8 cellular contexts compared by ENCODE assay signal in the genomic region with DNA sequence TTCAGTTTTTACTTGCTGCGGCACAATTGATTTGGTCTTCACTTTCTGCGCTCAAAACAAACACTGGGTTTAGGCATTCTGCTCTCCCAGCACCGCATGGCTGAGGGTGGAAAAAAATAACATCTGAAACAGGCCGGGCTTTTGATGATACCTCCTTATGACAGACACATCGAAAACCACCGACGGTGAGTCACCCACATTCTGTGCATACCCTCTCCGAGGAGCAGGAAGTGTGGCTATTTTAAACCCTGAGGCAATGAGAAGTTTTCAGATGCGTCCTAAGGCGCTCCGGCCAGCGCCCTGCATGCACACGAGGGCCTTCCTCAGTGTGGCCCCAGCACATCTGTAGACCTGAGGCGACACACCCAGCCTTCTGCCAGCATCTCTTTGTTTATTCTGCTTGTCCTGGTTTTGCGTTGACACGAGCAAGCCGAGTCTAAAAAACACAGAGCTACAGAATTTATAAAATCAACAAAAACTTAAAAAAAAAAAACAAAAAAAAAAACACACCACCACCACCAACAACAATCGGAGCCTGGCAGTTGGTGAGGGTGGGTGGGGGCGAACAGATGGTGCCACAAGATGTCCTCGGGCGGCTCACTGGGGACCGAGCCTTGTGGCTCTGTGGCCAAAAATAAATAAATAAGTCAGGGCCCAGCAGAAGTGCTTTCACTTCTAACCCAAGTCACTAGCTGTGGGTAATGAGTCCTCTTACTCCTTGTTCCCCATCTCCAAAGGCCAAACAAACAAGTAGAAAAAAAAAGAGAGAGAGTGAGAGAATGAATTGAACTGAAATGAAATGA.
DNase-seq lines count a peak whose midpoint lies in the region; ATAC-seq and TF ChIP-seq lines count a peak whose summit lies in the region.

No MANE protein-coding gene starts in this region.

- no peaks in the 10 kb centered on the region for H3K36me3 ChIP-seq in DOHH2 (ENCODE audit: control insufficient read depth, low read length)
- H3K36me3 ChIP-seq in HUES48 (ENCODE audit: control insufficient read depth, insufficient read depth, low read length), result no peaks in the 10 kb centered on the region
- no peaks in the 10 kb centered on the region for H3K36me3 ChIP-seq in ascending aorta

- no peaks in the 10 kb centered on the region for H3F3A ChIP-seq in DOHH2 (ENCODE audit: control insufficient read depth, insufficient read depth)

- no peaks in the 10 kb centered on the region for H4K20me1 ChIP-seq in DOHH2 (ENCODE audit: control insufficient read depth, insufficient read depth, low read depth, low read length)

- H3K4me2 ChIP-seq in DOHH2 (ENCODE audit: low read length), result peak overlapping the region; percentile 8; the same call in 1 of the 2 replicates

- no peaks in the 10 kb centered on the region for H3K79me2 ChIP-seq in DOHH2 (ENCODE audit: control insufficient read depth, low read length)

- DNase-seq in T-helper 2 cell (peak in 4 of 5 experiments; percentile 68 to 96 (median 79)), ascending aorta (ENCODE audit: low spot score in 2 of 2) (peak; percentile 83 to 94), iPS-NIHi7 (ENCODE audit: extremely low spot score) (peak; percentile 71), NCI-H187 (lab: John Stamatoyannopoulos, UW) (no peak)
- peak; percentile 86 to 88 for DNase-seq in stimulated activated CD4-positive, alpha-beta T cell treated with anti-CD3 and anti-CD28 coated beads, Interleukin-15, amount 100 ng/mL, for 48 hours (ENCODE audit: low read depth in 2 of 2)

- H3K9ac ChIP-seq in HUES48 (ENCODE audit: low read depth, low read length), result 0 out of 2 replicates have a peak overlapping the region, but pooled peaks have one; percentile 8

- H3K9me2 ChIP-seq in DOHH2 (replicated peaks; ENCODE audit: control insufficient read depth, low read length), result no peaks in the 10 kb centered on the region; the same call in 1 of the 2 replicates

- H3K4me3 ChIP-seq in DOHH2 (ENCODE audit: low read length) (no peak overlapping the region), HUES48 (ENCODE audit: low read depth, low read length) (no peak overlapping the region), ascending aorta (peak overlapping the region in 1 of 2 donors; percentile 32)

- TF ChIP-seq CTCF in DOHH2 (IDR thresholded peaks at IDR 0.05; ENCODE audit: low read depth, low read length, poor library complexity, severe bottlenecking) (no peak), ascending aorta (IDR thresholded peaks at IDR 0.05) (no peak)

- H3K27me3 ChIP-seq in DOHH2 (ENCODE audit: control insufficient read depth, low read length), result peaks cover 22% of the 10 kb centered on the region
- H3K27me3 ChIP-seq in HUES48 (ENCODE audit: control insufficient read depth, insufficient read depth, low read length), result no peaks in the 10 kb centered on the region
- no peaks in the 10 kb centered on the region for H3K27me3 ChIP-seq in ascending aorta

- no peak overlapping the region for H3K27ac ChIP-seq in DOHH2 (ENCODE audit: low read depth, low read length)
- H3K27ac ChIP-seq in HUES48 (ENCODE audit: low read depth, low read length), result peak overlapping the region; percentile 76
- H3K27ac ChIP-seq in ascending aorta, result peak overlapping the region; percentile 46 to 54

- H3K4me1 ChIP-seq in DOHH2 (ENCODE audit: control insufficient read depth, low read length) (peaks cover 6% of the 10 kb centered on the region), HUES48 (ENCODE audit: control insufficient read depth, insufficient read depth, low read length) (peaks cover 17% of the 10 kb centered on the region), ascending aorta (peaks cover 0 to 12% of the 10 kb centered on the region in 2 donors)

- intact Hi-C loops in ascending aorta (cut with DNase I), result loop anchor here (2.0 to 5.0 kb wide), 2 partner anchors 48 to 160 kb away; a partner anchor contains a TSS

- peak; percentile 91 for ATAC-seq in GM21529 (IDR thresholded peaks at IDR 0.05; ENCODE audit: unreplicated experiment)

- H3K9me3 ChIP-seq in DOHH2 (ENCODE audit: control insufficient read depth, insufficient read depth, low read length) (no peaks in the 10 kb centered on the region), HUES48 (ENCODE audit: control insufficient read depth, insufficient read depth, low read length) (no peaks in the 10 kb centered on the region), ascending aorta (no peaks in the 10 kb centered on the region)

Comparison
In these comparisons a context has a peak if more than half of its experiments do, and no peak if none do; other contexts are left out.
1. DNase-seq: peak in T-helper 2 cell (4 of 5), ascending aorta (2 of 2), iPS-NIHi7 (single experiment) and stimulated activated CD4-positive, alpha-beta T cell treated with anti-CD3 and anti-CD28 coated beads, Interleukin-15, amount 100 ng/mL, for 48 hours (2 of 2); none in NCI-H187 (0 of 2).